9 cellular contexts compared by ENCODE assay signal in genomic region chr3:50503947-50504346, GRCh38. TPM values are rescaled to one million over a fixed set of nuclear protein-coding genes. Genes with fewer than 3 reads are reported as not detected.
DNase-seq lines count a peak whose midpoint lies in the region; ATAC-seq and TF ChIP-seq lines count a peak whose summit lies in the region.
"Had no signal": no experiment of that assay in that cellular context is flagged by ENCODE, and none has a peak within 500 bp of the region (broad histone marks: within the 10 kb centered on the region; RNA-seq: fewer than 3 reads in every experiment).

No MANE protein-coding gene starts in this region.

- no peak for ATAC-seq in CD4-positive, CD25-positive, alpha-beta regulatory T cell (ENCODE audit: low read depth in 2 of 2)
- no peak for ATAC-seq in GM19455 (IDR thresholded peaks at IDR 0.05; ENCODE audit: unreplicated experiment)
- ATAC-seq in activated CD8-positive, alpha-beta memory T cell treated with anti-CD3 and anti-CD28 coated beads, Interleukin-2, amount 10 ng/mL, durations not matched to agents 7 days and 5 days, result no peak

- TF ChIP-seq CTCF in OCI-LY3 (IDR thresholded peaks at IDR 0.05; ENCODE audit: low read depth, low read length) (no peak), right atrium auricular region (IDR thresholded peaks at IDR 0.05) (no peak), progenitor cell of endocrine pancreas (IDR thresholded peaks at IDR 0.05; ENCODE audit: unreplicated experiment) (no peak)

- DNase-seq in CD4-positive, CD25-positive, alpha-beta regulatory T cell, result no peak
- no peak for DNase-seq in right atrium auricular region (ENCODE audit: low spot score)
- no peak for DNase-seq in progenitor cell of endocrine pancreas (ENCODE audit: low spot score, unreplicated experiment)
- DNase-seq in COR-L47 (lab: John Stamatoyannopoulos, UW), result no peak
- no peak for DNase-seq in activated CD8-positive, alpha-beta memory T cell treated with anti-CD3 and anti-CD28 coated beads, Interleukin-2, amount 10 ng/mL, durations not matched to agents 7 days and 5 days
- DNase-seq in NCI-H524 (lab: John Stamatoyannopoulos, UW), result no peak
- DNase-seq: brain microvascular endothelial cell had no signal

- H3K27me3 Mint-ChIP-seq in CD4-positive, CD25-positive, alpha-beta regulatory T cell, result peaks cover 42% of the 10 kb centered on the region
- peaks cover 61% of the 10 kb centered on the region for H3K27me3 Mint-ChIP-seq in progenitor cell of endocrine pancreas
- H3K27me3 Mint-ChIP-seq in activated CD8-positive, alpha-beta memory T cell treated with anti-CD3 and anti-CD28 coated beads, Interleukin-2, amount 10 ng/mL, durations not matched to agents 7 days and 5 days, result peaks cover 52% of the 10 kb centered on the region

- no peak overlapping the region for H3K27ac ChIP-seq in CD4-positive, CD25-positive, alpha-beta regulatory T cell (ENCODE audit: insufficient read depth, low read length, poor library complexity, severe bottlenecking)
- no peak overlapping the region for H3K27ac ChIP-seq in OCI-LY3 (ENCODE audit: low read length)
- H3K27ac ChIP-seq in right atrium auricular region, result peak overlapping the region; percentile 68 to 74
- H3K27ac ChIP-seq: brain microvascular endothelial cell had no signal

- H3K9me3 Mint-ChIP-seq in CD4-positive, CD25-positive, alpha-beta regulatory T cell, result peaks cover 0 to 2% (median 0%) of the 10 kb centered on the region in 7 donors
- H3K9me3 Mint-ChIP-seq in progenitor cell of endocrine pancreas (ENCODE audit: low read depth), result no peaks in the 10 kb centered on the region
- H3K9me3 Mint-ChIP-seq in activated CD8-positive, alpha-beta memory T cell treated with anti-CD3 and anti-CD28 coated beads, Interleukin-2, amount 10 ng/mL, durations not matched to agents 7 days and 5 days (ENCODE audit: low read depth), result no peaks in the 10 kb centered on the region

- no peaks in the 10 kb centered on the region for H3K79me2 ChIP-seq in OCI-LY3 (ENCODE audit: low read length)

- peaks cover 6% of the 10 kb centered on the region for H3K4me1 ChIP-seq in CD4-positive, CD25-positive, alpha-beta regulatory T cell (ENCODE audit: control insufficient read depth, insufficient read depth, low read length, poor library complexity, severe bottlenecking)
- H3K4me1 ChIP-seq in OCI-LY3 (ENCODE audit: low read length), result peaks cover 4% of the 10 kb centered on the region; the same call in 1 of the 2 replicates
- peaks cover 0 to 16% of the 10 kb centered on the region in 2 donors for H3K4me1 ChIP-seq in right atrium auricular region

- H3K9me3 ChIP-seq in CD4-positive, CD25-positive, alpha-beta regulatory T cell (ENCODE audit: control insufficient read depth in 2 of 2, low read length in 2 of 2), result no peaks in the 10 kb centered on the region
- H3K9me3 ChIP-seq in OCI-LY3 (ENCODE audit: insufficient read depth, low read length), result no peaks in the 10 kb centered on the region
- no peaks in the 10 kb centered on the region for H3K9me3 ChIP-seq in right atrium auricular region

- CTCF ChIA-PET in activated CD8-positive, alpha-beta memory T cell treated with anti-CD3 and anti-CD28 coated beads, Interleukin-2, amount 10 ng/mL, durations not matched to agents 7 days and 5 days (lab: Charles Lee), result interaction anchor here (1.1 to 2.0 kb wide), 3 partner anchors 10 to 68 kb away, joined by 3 to 5 read pairs (median 3); no protein-coding TSS in a partner anchor

- H3K36me3 ChIP-seq in CD4-positive, CD25-positive, alpha-beta regulatory T cell (ENCODE audit: control insufficient read depth, insufficient read depth, low read length), result no peaks in the 10 kb centered on the region
- no peaks in the 10 kb centered on the region for H3K36me3 ChIP-seq in OCI-LY3 (replicated peaks; ENCODE audit: low read depth, low read length)
- no peaks in the 10 kb centered on the region for H3K36me3 ChIP-seq in right atrium auricular region
- H3K36me3 ChIP-seq: brain microvascular endothelial cell had no signal

- H3K27ac Mint-ChIP-seq in CD4-positive, CD25-positive, alpha-beta regulatory T cell, result no peak overlapping the region
- no peak overlapping the region for H3K27ac Mint-ChIP-seq in progenitor cell of endocrine pancreas
- no peak overlapping the region for H3K27ac Mint-ChIP-seq in activated CD8-positive, alpha-beta memory T cell treated with anti-CD3 and anti-CD28 coated beads, Interleukin-2, amount 10 ng/mL, durations not matched to agents 7 days and 5 days

- H3K4me1 Mint-ChIP-seq in CD4-positive, CD25-positive, alpha-beta regulatory T cell, result peaks cover 0 to 9% (median 4%) of the 10 kb centered on the region in 4 donors
- H3K4me1 Mint-ChIP-seq in progenitor cell of endocrine pancreas (ENCODE audit: low read depth), result peaks cover 6% of the 10 kb centered on the region
- peaks cover 9% of the 10 kb centered on the region for H3K4me1 Mint-ChIP-seq in activated CD8-positive, alpha-beta memory T cell treated with anti-CD3 and anti-CD28 coated beads, Interleukin-2, amount 10 ng/mL, durations not matched to agents 7 days and 5 days

- H3K27me3 ChIP-seq in CD4-positive, CD25-positive, alpha-beta regulatory T cell (ENCODE audit: control insufficient read depth, insufficient read depth, low read length), result no peaks in the 10 kb centered on the region
- H3K27me3 ChIP-seq in OCI-LY3 (ENCODE audit: low read depth, low read length) (peaks cover 55% of the 10 kb centered on the region), right atrium auricular region (no peaks in the 10 kb centered on the region)

- no peak overlapping the region for H2AFZ ChIP-seq in OCI-LY3 (ENCODE audit: low read depth, low read length)

- peak overlapping the region; percentile 72 for H3K4me2 ChIP-seq in OCI-LY3 (ENCODE audit: low read length)

- H3K9ac ChIP-seq in OCI-LY3 (ENCODE audit: low read length), result 0 out of 2 replicates have a peak overlapping the region, but pooled peaks have one; percentile 21

- H3K4me3 ChIP-seq in CD4-positive, CD25-positive, alpha-beta regulatory T cell (ENCODE audit: low read depth, low read length), result no peak overlapping the region
- H3K4me3 ChIP-seq in OCI-LY3 (ENCODE audit: low read length) (peak overlapping the region; percentile 76), right atrium auricular region (peak overlapping the region; percentile 58 to 66)

- H4K20me1 ChIP-seq in OCI-LY3 (ENCODE audit: insufficient read depth, low read length), result no peaks in the 10 kb centered on the region

- H3K36me3 Mint-ChIP-seq in CD4-positive, CD25-positive, alpha-beta regulatory T cell, result no peaks in the 10 kb centered on the region
- H3K36me3 Mint-ChIP-seq in progenitor cell of endocrine pancreas (ENCODE audit: insufficient read depth), result no peaks in the 10 kb centered on the region
- H3K36me3 Mint-ChIP-seq in activated CD8-positive, alpha-beta memory T cell treated with anti-CD3 and anti-CD28 coated beads, Interleukin-2, amount 10 ng/mL, durations not matched to agents 7 days and 5 days, result no peaks in the 10 kb centered on the region

- peak overlapping the region in 3 of 4 donors; percentile 21 to 75 (median 27) for H3K4me3 Mint-ChIP-seq in CD4-positive, CD25-positive, alpha-beta regulatory T cell
- H3K4me3 Mint-ChIP-seq in progenitor cell of endocrine pancreas (ENCODE audit: low read depth), result peak overlapping the region; percentile 58
- no peak overlapping the region for H3K4me3 Mint-ChIP-seq in activated CD8-positive, alpha-beta memory T cell treated with anti-CD3 and anti-CD28 coated beads, Interleukin-2, amount 10 ng/mL, durations not matched to agents 7 days and 5 days

RNA-seq across cellular contexts. Expression of gene CACNA2D2, which starts 0.5 kb away (rescaled TPM):
- total RNA-seq in CD4-positive, CD25-positive, alpha-beta regulatory T cell, result 1.2 TPM
- polyA plus RNA-seq in CD4-positive, CD25-positive, alpha-beta regulatory T cell, result under 1 TPM; 0.24 to 0.52 (median 0.28) TPM
- total RNA-seq in right atrium auricular region (1 to 10 TPM; 3.7 to 6.2 TPM), progenitor cell of endocrine pancreas (5.5 and 6.9 TPM in 2 replicates)
- total RNA-seq in activated CD8-positive, alpha-beta memory T cell treated with anti-CD3 and anti-CD28 coated beads, Interleukin-2, amount 10 ng/mL, durations not matched to agents 7 days and 5 days, result 1 to 10 TPM in 1 of 2 experiments, under 1 TPM in 1; 0.56 to 1.1 TPM

Comparison
In these comparisons a context has a peak if more than half of its experiments do, and no peak if none do; other contexts are left out.
1. H3K27ac ChIP-seq: peak in right atrium auricular region (2 of 2); none in CD4-positive, CD25-positive, alpha-beta regulatory T cell (single experiment) and OCI-LY3 (single experiment).